ENCODE assay signal across 9 cellular contexts in the genomic region with DNA sequence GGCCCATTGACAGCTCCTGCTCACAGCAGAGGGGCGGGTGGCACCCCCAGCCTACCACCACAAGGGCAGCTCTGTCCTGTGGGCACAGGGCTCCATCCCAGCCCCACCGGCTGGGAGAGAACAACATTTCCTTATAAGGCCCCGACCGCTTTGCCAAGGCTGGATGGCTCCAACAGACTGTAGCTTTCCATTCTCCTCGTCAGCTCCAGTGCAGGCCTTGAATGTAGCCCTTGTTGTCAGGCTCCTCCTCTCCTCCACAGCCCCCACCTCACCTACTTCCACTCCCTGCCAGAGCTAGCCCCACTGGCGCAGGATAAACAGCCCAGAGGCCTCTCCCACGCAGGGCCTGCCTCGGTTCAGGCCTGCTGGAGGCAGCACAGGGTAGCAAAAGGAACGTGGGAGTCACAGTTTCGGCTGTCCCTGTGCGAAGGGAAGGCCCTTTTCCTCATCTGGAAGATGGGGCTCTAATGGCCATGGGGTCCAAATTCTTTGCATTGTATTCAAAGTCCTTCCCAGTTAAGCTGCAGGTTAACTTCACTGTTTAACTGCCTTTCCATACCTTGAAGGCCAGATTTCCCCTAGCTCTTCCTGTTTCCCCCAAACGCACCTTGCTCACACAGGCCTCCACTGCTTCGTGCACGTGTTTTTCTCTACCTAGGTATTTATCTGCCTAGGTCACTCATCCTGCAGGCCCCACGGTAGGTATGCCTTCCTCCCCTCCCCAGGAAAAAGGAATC.
A peak's percentile ranks its signal among the peaks of the same experiment; 100 is the strongest.
DNase-seq lines count a peak whose midpoint lies in the region; ATAC-seq and TF ChIP-seq lines count a peak whose summit lies in the region.
"Had no signal": no experiment of that assay in that cellular context is flagged by ENCODE, and none has a peak within 500 bp of the region (broad histone marks: within the 10 kb centered on the region; RNA-seq: fewer than 3 reads in every experiment).

No MANE protein-coding gene starts in this region.

- H3K9me3 Mint-ChIP-seq in activated CD4-positive, alpha-beta T cell treated with anti-CD3 and anti-CD28 coated beads, Interleukin-2, amount 10 ng/mL, durations not matched to agents 24 days and 14 days, result no peaks in the 10 kb centered on the region

- ATAC-seq in HG03159 (IDR thresholded peaks at IDR 0.05; ENCODE audit: unreplicated experiment), result no peak

- peak overlapping the region; percentile 59 for H3K27ac Mint-ChIP-seq in activated CD4-positive, alpha-beta T cell treated with anti-CD3 and anti-CD28 coated beads, Interleukin-2, amount 10 ng/mL, durations not matched to agents 24 days and 14 days

- intact Hi-C loops in activated CD4-positive, alpha-beta T cell treated with anti-CD3 and anti-CD28 coated beads, Interleukin-2, amount 10 ng/mL, durations not matched to agents 24 days and 14 days (cut with micrococcal nuclease), result no loop called here

- peaks cover 26% of the 10 kb centered on the region for H3K4me1 Mint-ChIP-seq in activated CD4-positive, alpha-beta T cell treated with anti-CD3 and anti-CD28 coated beads, Interleukin-2, amount 10 ng/mL, durations not matched to agents 24 days and 14 days

- DNase-seq in activated CD4-positive, alpha-beta T cell treated with anti-CD3 and anti-CD28 coated beads, Interleukin-2, amount 10 ng/mL, durations not matched to agents 24 days and 14 days, result no peak
- no peak for DNase-seq in activated CD4-positive, alpha-beta T cell treated with anti-CD3 and anti-CD28 coated beads for 4 hours
- peak; percentile 66 for DNase-seq in fibroblast of the aortic adventitia (ENCODE audit: low read depth)
- DNase-seq in mucosa of gallbladder (ENCODE audit: low spot score), result peak; percentile 84
- DNase-seq in GM19240 (ENCODE audit: insufficient read length, low spot score), result no peak
- no peak for DNase-seq in DMS53 (lab: John Stamatoyannopoulos, UW)
- DNase-seq in GM19238 (ENCODE audit: insufficient read length, low spot score), result no peak
- DNase-seq: T1000 had no signal

- TF ChIP-seq CTCF in fibroblast of the aortic adventitia (IDR thresholded peaks at IDR 0.05; ENCODE audit: insufficient read depth, low read length), result peak; percentile 32

- H3K27me3 Mint-ChIP-seq in activated CD4-positive, alpha-beta T cell treated with anti-CD3 and anti-CD28 coated beads, Interleukin-2, amount 10 ng/mL, durations not matched to agents 24 days and 14 days, result no peaks in the 10 kb centered on the region

- H3K4me3 Mint-ChIP-seq in activated CD4-positive, alpha-beta T cell treated with anti-CD3 and anti-CD28 coated beads, Interleukin-2, amount 10 ng/mL, durations not matched to agents 24 days and 14 days, result no peak overlapping the region

- no peak overlapping the region for H3K4me3 ChIP-seq in fibroblast of the aortic adventitia (ENCODE audit: low read depth, low read length)

- H3K36me3 Mint-ChIP-seq in activated CD4-positive, alpha-beta T cell treated with anti-CD3 and anti-CD28 coated beads, Interleukin-2, amount 10 ng/mL, durations not matched to agents 24 days and 14 days (ENCODE audit: low read depth), result no peaks in the 10 kb centered on the region

Comparison
In these comparisons a context has a peak if more than half of its experiments do, and no peak if none do; other contexts are left out.
1. DNase-seq: peak in fibroblast of the aortic adventitia (single experiment) and mucosa of gallbladder (single experiment); none in activated CD4-positive, alpha-beta T cell treated with anti-CD3 and anti-CD28 coated beads, Interleukin-2, amount 10 ng/mL, durations not matched to agents 24 days and 14 days (single experiment), activated CD4-positive, alpha-beta T cell treated with anti-CD3 and anti-CD28 coated beads for 4 hours (0 of 2), GM19240 (single experiment), DMS53 (single experiment) and GM19238 (single experiment).